16 cellular contexts compared by ENCODE assay signal in genomic region chr5:176486189-176486757, GRCh38. TPM values are rescaled to one million over a fixed set of nuclear protein-coding genes. Genes with fewer than 3 reads are reported as not detected.
DNase-seq lines count a peak whose midpoint lies in the region; ATAC-seq, FAIRE-seq and TF ChIP-seq lines count a peak whose summit lies in the region.
"Had no signal": no experiment of that assay in that cellular context is flagged by ENCODE, and none has a peak within 500 bp of the region (broad histone marks: within the 10 kb centered on the region; RNA-seq: fewer than 3 reads in every experiment).

No MANE protein-coding gene starts in this region.

- DNase-seq in CD4-positive, CD25-positive, alpha-beta regulatory T cell, result no peak
- DNase-seq in GM23338 (ENCODE audit: low spot score) (peak; percentile 6), GM19239 (ENCODE audit: insufficient read length, low spot score) (no peak), SJCRH30 (no peak)
- no peak for DNase-seq in stimulated activated CD4-positive, alpha-beta T cell treated with anti-CD3 and anti-CD28 coated beads, Interleukin-15, amount 100 ng/mL, for 24 hours
- DNase-seq: CD4-positive, alpha-beta memory T cell; H9; MV-4-11; NCI-H1436; NCI-H2081; NCI-H526 treated with DMSO at 0.1 percent for 48 hours had no signal

- no peaks in the 10 kb centered on the region for H3K9me3 ChIP-seq in CD4-positive, CD25-positive, alpha-beta regulatory T cell (ENCODE audit: control insufficient read depth in 2 of 2, low read length in 2 of 2)
- no peaks in the 10 kb centered on the region for H3K9me3 ChIP-seq in neutrophil
- H3K9me3 ChIP-seq in SJCRH30 (replicated peaks), result no peaks in the 10 kb centered on the region

- H3K36me3 Mint-ChIP-seq in CD4-positive, CD25-positive, alpha-beta regulatory T cell, result peaks cover 50% of the 10 kb centered on the region
- H3K36me3 Mint-ChIP-seq in GM23338 (ENCODE audit: low read depth), result peaks cover 31% of the 10 kb centered on the region
- H3K36me3 Mint-ChIP-seq in dendritic cell treated with granulocyte-macrophage colony-stimulating factor and Interleukin-4, amounts not matched to agents 40 ng/mL and 50 ng/mL, for 4 days (ENCODE audit: low read depth), result peaks cover 85% of the 10 kb centered on the region

- peak; percentile 16 to 23; a peak in 1 of 4 replicates for TF ChIP-seq CTCF in GM23338 (conservative IDR thresholded peaks at IDR 0.05; ENCODE audit: low read depth in 2 of 2)
- no peak for TF ChIP-seq CTCF in neutrophil (IDR thresholded peaks at IDR 0.05)

- intact Hi-C loops in dendritic cell treated with granulocyte-macrophage colony-stimulating factor and Interleukin-4, amounts not matched to agents 40 ng/mL and 50 ng/mL, for 4 days (cut with micrococcal nuclease), result loop anchor here (10.0 kb wide), 1 partner anchor 71 kb away; the partner anchor contains the start of gene CLTB

- H3K27ac Mint-ChIP-seq in CD4-positive, CD25-positive, alpha-beta regulatory T cell, result peak overlapping the region in 2 of 3 donors; percentile 4 to 55
- H3K27ac Mint-ChIP-seq in GM23338, result no peak overlapping the region
- peak overlapping the region; percentile 30 for H3K27ac Mint-ChIP-seq in dendritic cell treated with granulocyte-macrophage colony-stimulating factor and Interleukin-4, amounts not matched to agents 40 ng/mL and 50 ng/mL, for 4 days
- H3K27ac Mint-ChIP-seq: B cell, IgD-negative memory B cell had no signal

- H3K27me3 Mint-ChIP-seq in CD4-positive, CD25-positive, alpha-beta regulatory T cell, result no peaks in the 10 kb centered on the region
- H3K27me3 Mint-ChIP-seq in GM23338 (ENCODE audit: insufficient read depth, low read depth, poor library complexity), result peaks cover 1% of the 10 kb centered on the region
- H3K27me3 Mint-ChIP-seq in dendritic cell treated with granulocyte-macrophage colony-stimulating factor and Interleukin-4, amounts not matched to agents 40 ng/mL and 50 ng/mL, for 4 days, result no peaks in the 10 kb centered on the region
- H3K27me3 Mint-ChIP-seq: B cell; CD4-positive, alpha-beta memory T cell; IgD-negative memory B cell had no signal

- no peak for ATAC-seq in CD4-positive, CD25-positive, alpha-beta regulatory T cell (ENCODE audit: low read depth in 2 of 2)
- ATAC-seq in GM23338 (no peak), GM19455 (IDR thresholded peaks at IDR 0.05; ENCODE audit: unreplicated experiment) (no peak)

- no peak overlapping the region for H3K4me3 ChIP-seq in CD4-positive, CD25-positive, alpha-beta regulatory T cell (ENCODE audit: low read depth, low read length)
- no peak overlapping the region for H3K4me3 ChIP-seq in GM23338
- H3K4me3 ChIP-seq in neutrophil (ENCODE audit: low read depth in 1 of 2, low read length in 1 of 2), result no peak overlapping the region
- H3K4me3 ChIP-seq in SJCRH30, result no peak overlapping the region

- H3K4me3 Mint-ChIP-seq in CD4-positive, CD25-positive, alpha-beta regulatory T cell, result no peak overlapping the region
- no peak overlapping the region for H3K4me3 Mint-ChIP-seq in GM23338
- no peak overlapping the region for H3K4me3 Mint-ChIP-seq in dendritic cell treated with granulocyte-macrophage colony-stimulating factor and Interleukin-4, amounts not matched to agents 40 ng/mL and 50 ng/mL, for 4 days
- H3K4me3 Mint-ChIP-seq: B cell; CD4-positive, alpha-beta memory T cell; H9; IgD-negative memory B cell had no signal

- FAIRE-seq in GM19239 (lab: Jason Lieb, UNC), result no peak

- H4K20me1 ChIP-seq in GM23338 (replicated peaks; ENCODE audit: insufficient read depth), result peaks cover 31% of the 10 kb centered on the region

- H3K4me1 ChIP-seq in CD4-positive, CD25-positive, alpha-beta regulatory T cell (ENCODE audit: control insufficient read depth, insufficient read depth, low read length, poor library complexity, severe bottlenecking), result peaks cover 24% of the 10 kb centered on the region
- H3K4me1 ChIP-seq in GM23338 (ENCODE audit: insufficient read depth) (no peaks in the 10 kb centered on the region), neutrophil (ENCODE audit: control insufficient read depth in 1 of 2, insufficient read depth in 1 of 2, low read depth in 1 of 2, low read length in 1 of 2) (peaks cover 20 to 24% of the 10 kb centered on the region in 2 experiments), SJCRH30 (no peaks in the 10 kb centered on the region)

- H3K27ac ChIP-seq in CD4-positive, CD25-positive, alpha-beta regulatory T cell (ENCODE audit: insufficient read depth, low read length, poor library complexity, severe bottlenecking), result no peak overlapping the region
- H3K27ac ChIP-seq in GM23338 (ENCODE audit: low read depth), result no peak overlapping the region
- H3K27ac ChIP-seq in neutrophil, result peak overlapping the region; percentile 45
- no peak overlapping the region for H3K27ac ChIP-seq in SJCRH30

- peaks cover 31 to 71% (median 50%) of the 10 kb centered on the region in 4 donors for H3K4me1 Mint-ChIP-seq in CD4-positive, CD25-positive, alpha-beta regulatory T cell
- H3K4me1 Mint-ChIP-seq in GM23338, result no peaks in the 10 kb centered on the region
- H3K4me1 Mint-ChIP-seq in dendritic cell treated with granulocyte-macrophage colony-stimulating factor and Interleukin-4, amounts not matched to agents 40 ng/mL and 50 ng/mL, for 4 days (ENCODE audit: low read depth), result peaks cover 22% of the 10 kb centered on the region
- H3K4me1 Mint-ChIP-seq: H9 had no signal

- H3K36me3 ChIP-seq in CD4-positive, CD25-positive, alpha-beta regulatory T cell (ENCODE audit: control insufficient read depth, insufficient read depth, low read length), result peaks cover 44% of the 10 kb centered on the region
- peaks cover 34% of the 10 kb centered on the region for H3K36me3 ChIP-seq in GM23338 (ENCODE audit: insufficient read depth)
- H3K36me3 ChIP-seq in neutrophil, result peaks cover 46% of the 10 kb centered on the region
- H3K36me3 ChIP-seq in SJCRH30, result peaks cover 46% of the 10 kb centered on the region

- no peak overlapping the region for H2AFZ ChIP-seq in GM23338

- H3K9me2 ChIP-seq in GM23338 (ENCODE audit: insufficient read depth), result no peaks in the 10 kb centered on the region

- peaks cover 15% of the 10 kb centered on the region; the same call in 1 of the 2 replicates for H3K79me2 ChIP-seq in GM23338 (replicated peaks; ENCODE audit: insufficient read depth)

- H3K9me3 Mint-ChIP-seq in CD4-positive, CD25-positive, alpha-beta regulatory T cell, result no peaks in the 10 kb centered on the region
- H3K9me3 Mint-ChIP-seq in GM23338, result no peaks in the 10 kb centered on the region
- no peaks in the 10 kb centered on the region for H3K9me3 Mint-ChIP-seq in dendritic cell treated with granulocyte-macrophage colony-stimulating factor and Interleukin-4, amounts not matched to agents 40 ng/mL and 50 ng/mL, for 4 days
- H3K9me3 Mint-ChIP-seq: CD4-positive, alpha-beta memory T cell; H9; IgD-negative memory B cell had no signal

- H3K27me3 ChIP-seq in CD4-positive, CD25-positive, alpha-beta regulatory T cell (ENCODE audit: control insufficient read depth, insufficient read depth, low read length), result no peaks in the 10 kb centered on the region
- no peaks in the 10 kb centered on the region for H3K27me3 ChIP-seq in GM23338 (ENCODE audit: insufficient read depth)
- no peaks in the 10 kb centered on the region for H3K27me3 ChIP-seq in neutrophil
- no peaks in the 10 kb centered on the region for H3K27me3 ChIP-seq in SJCRH30

- no peak overlapping the region for H3K4me2 ChIP-seq in GM23338

- no peaks in the 10 kb centered on the region for H3F3A ChIP-seq in GM23338 (replicated peaks; ENCODE audit: low read depth)

TF ChIP-seq in GM23338, 12 proteins besides CTCF, POLR2A, EP300 and RAD21 (continues in another document):
- no peak for TF ChIP-seq POLR2AphosphoS5 (IDR thresholded peaks at IDR 0.05; ENCODE audit: low read depth)
- TF ChIP-seq NANOG (IDR thresholded peaks at IDR 0.05; ENCODE audit: borderline replicate concordance), result no peak
- TF ChIP-seq CREB1 (CRISPR knock-in tag; IDR thresholded peaks at IDR 0.05; ENCODE audit: low read depth), result no peak

RNA-seq across cellular contexts. Expression of gene FAF2, which starts 38.1 kb away (rescaled TPM):
- total RNA-seq in CD4-positive, CD25-positive, alpha-beta regulatory T cell, result 31.8 TPM
- polyA plus RNA-seq in CD4-positive, CD25-positive, alpha-beta regulatory T cell, result 10 to 100 TPM in 3 of 4 donors, 1 to 10 TPM in 1; 8.8 to 17.3 (median 14.0) TPM
- total RNA-seq in GM23338 (2014; rRNA removed; shearing (Covaris generic)), result 32.8 and 34.6 TPM in 2 replicates
- polyA plus RNA-seq in GM23338 (2016; fragmentation: Nextera tagmentation; extraction: Ambion mirVana), result 36.4 and 37.6 TPM in 2 replicates
- total RNA-seq in SJCRH30 (2014; rRNA removed; shearing (Covaris generic)), result 51.7 and 52.5 TPM in 2 replicates

RNA-seq across cellular contexts. Expression of gene RNF44, which starts 50.9 kb away (rescaled TPM):
- 268 TPM for total RNA-seq in CD4-positive, CD25-positive, alpha-beta regulatory T cell
- polyA plus RNA-seq in CD4-positive, CD25-positive, alpha-beta regulatory T cell, result 1 to 10 TPM; 2.3 to 4.3 (median 3.4) TPM
- 78.5 and 104 TPM in 2 replicates for total RNA-seq in GM23338 (2014; rRNA removed; shearing (Covaris generic))
- polyA plus RNA-seq in GM23338 (2016; fragmentation: Nextera tagmentation; extraction: Ambion mirVana), result 56.7 and 59.3 TPM in 2 replicates
- 24.2 and 29.0 TPM in 2 replicates for total RNA-seq in SJCRH30 (2014; rRNA removed; shearing (Covaris generic))
